ENCODE assay signal across 15 cellular contexts in the genomic region with DNA sequence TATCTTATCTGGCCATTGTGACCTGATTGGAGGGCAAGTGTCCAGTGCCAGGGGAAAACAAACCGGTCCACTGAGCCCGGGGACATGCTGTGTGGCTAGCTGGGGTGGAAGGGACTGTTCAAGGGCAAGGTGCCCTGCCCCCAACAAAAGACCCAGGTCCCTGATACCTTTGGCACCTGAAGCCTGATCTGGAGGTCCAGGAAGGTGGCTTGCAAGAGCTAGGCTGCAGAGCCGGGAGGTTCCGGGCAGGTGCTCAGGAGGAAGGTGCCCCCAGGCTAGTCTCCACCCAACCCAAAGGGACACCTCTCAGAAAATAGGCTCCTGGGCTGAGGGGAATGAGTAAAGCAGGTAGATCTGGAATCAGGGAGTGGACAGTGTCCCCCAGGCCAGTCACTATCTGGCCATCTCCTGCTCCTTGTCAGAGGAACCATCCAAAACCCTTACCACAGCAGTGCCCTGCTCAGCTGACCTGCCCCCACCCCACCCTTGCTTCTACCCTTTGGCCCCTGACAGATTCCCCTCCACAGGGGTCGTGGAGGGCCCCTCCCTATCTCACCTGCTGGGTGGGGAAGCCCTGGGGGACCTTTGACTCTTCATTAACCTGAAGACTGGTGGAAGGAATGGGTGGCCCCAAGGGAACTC. TPM values are rescaled to one million over a fixed set of nuclear protein-coding genes. Genes with fewer than 3 reads are reported as not detected.
DNase-seq lines count a peak whose midpoint lies in the region; ATAC-seq and TF ChIP-seq lines count a peak whose summit lies in the region.
"Had no signal": no experiment of that assay in that cellular context is flagged by ENCODE, and none has a peak within 500 bp of the region (broad histone marks: within the 10 kb centered on the region; RNA-seq: fewer than 3 reads in every experiment).

No MANE protein-coding gene starts in this region.

- H3K27me3 ChIP-seq in CD4-positive, CD25-positive, alpha-beta regulatory T cell (ENCODE audit: control insufficient read depth, insufficient read depth, low read length), result no peaks in the 10 kb centered on the region
- H3K27me3 ChIP-seq in ascending aorta (no peaks in the 10 kb centered on the region), thyroid gland (no peaks in the 10 kb centered on the region)
- no peaks in the 10 kb centered on the region for H3K27me3 ChIP-seq in naive thymus-derived CD4-positive, alpha-beta T cell (ENCODE audit: control insufficient read depth in 2 of 2, insufficient read depth in 2 of 2, low read length in 2 of 2)
- H3K27me3 ChIP-seq: left lung had no signal

- peaks cover 74% of the 10 kb centered on the region for H3K36me3 ChIP-seq in CD4-positive, CD25-positive, alpha-beta regulatory T cell (ENCODE audit: control insufficient read depth, insufficient read depth, low read length)
- H3K36me3 ChIP-seq in HEK293 (ENCODE audit: control insufficient read depth in 2 of 2, insufficient read depth in 1 of 2, low read length in 2 of 2) (peaks cover 3 to 73% of the 10 kb centered on the region in 2 experiments; a peak in 2 of 3 replicates), ascending aorta (peaks cover 28 to 34% of the 10 kb centered on the region in 2 donors), thyroid gland (peaks cover 19 to 22% of the 10 kb centered on the region in 2 donors)
- H3K36me3 ChIP-seq in naive thymus-derived CD4-positive, alpha-beta T cell (ENCODE audit: control insufficient read depth in 2 of 3, insufficient read depth in 3 of 3, low read length in 3 of 3), result peaks cover 12 to 87% (median 19%) of the 10 kb centered on the region in 3 experiments

- H3K9me3 ChIP-seq in CD4-positive, CD25-positive, alpha-beta regulatory T cell (ENCODE audit: control insufficient read depth in 2 of 2, low read length in 2 of 2), result no peaks in the 10 kb centered on the region
- H3K9me3 ChIP-seq in HEK293 (ENCODE audit: control insufficient read depth, insufficient read depth, low read depth, low read length) (no peaks in the 10 kb centered on the region), ascending aorta (no peaks in the 10 kb centered on the region), thyroid gland (no peaks in the 10 kb centered on the region)
- H3K9me3 ChIP-seq in naive thymus-derived CD4-positive, alpha-beta T cell (ENCODE audit: control insufficient read depth in 2 of 3, low read length in 3 of 3), result no peaks in the 10 kb centered on the region
- H3K9me3 ChIP-seq: left lung, psoas muscle had no signal

- H3K4me3 ChIP-seq in CD4-positive, CD25-positive, alpha-beta regulatory T cell (ENCODE audit: low read depth, low read length), result no peak overlapping the region
- H3K4me3 ChIP-seq in HEK293 (ENCODE audit: low read depth, low read length), result no peak overlapping the region
- H3K4me3 ChIP-seq in ascending aorta, result no peak overlapping the region
- no peak overlapping the region for H3K4me3 ChIP-seq in naive thymus-derived CD4-positive, alpha-beta T cell (ENCODE audit: low read length)
- H3K4me3 ChIP-seq in thyroid gland (replicated peaks in 1 of 3), result no peak overlapping the region
- H3K4me3 ChIP-seq: left lung, psoas muscle had no signal

- H3K9me3 Mint-ChIP-seq in CD4-positive, CD25-positive, alpha-beta regulatory T cell, result peaks cover 0 to 1% (median 0%) of the 10 kb centered on the region in 7 donors
- H3K9me3 Mint-ChIP-seq in naive thymus-derived CD4-positive, alpha-beta T cell, result no peaks in the 10 kb centered on the region

- no peak for ATAC-seq in CD4-positive, CD25-positive, alpha-beta regulatory T cell (ENCODE audit: low read depth in 2 of 2)
- no peak for ATAC-seq in naive thymus-derived CD4-positive, alpha-beta T cell

- POLR2A ChIA-PET in HEK293 (lab: Yijun Ruan, JAX), result interaction anchor here (0.6 to 2.0 kb wide), 5 partner anchors 9 to 103 kb away, joined by 3 to 7 read pairs (median 5); partner anchors contain the start of gene FDXR
- POLR2A ChIA-PET in naive thymus-derived CD4-positive, alpha-beta T cell (lab: Charles Lee), result interaction anchor here (0.6 to 16.9 kb wide), 5 partner anchors 10 to 201 kb away, joined by 3 to 372 read pairs (median 20); partner anchors contain the start of genes NHERF1 and RAB37

- H3K27ac Mint-ChIP-seq in CD4-positive, CD25-positive, alpha-beta regulatory T cell, result peak overlapping the region; percentile 32 to 89 (median 89)
- peak overlapping the region; percentile 42 to 92 (median 76) for H3K27ac Mint-ChIP-seq in naive thymus-derived CD4-positive, alpha-beta T cell

- peaks cover 8% of the 10 kb centered on the region for H3K4me1 ChIP-seq in CD4-positive, CD25-positive, alpha-beta regulatory T cell (ENCODE audit: control insufficient read depth, insufficient read depth, low read length, poor library complexity, severe bottlenecking)
- H3K4me1 ChIP-seq in HEK293 (ENCODE audit: control insufficient read depth, insufficient read depth, low read length) (no peaks in the 10 kb centered on the region), ascending aorta (peaks cover 6 to 23% of the 10 kb centered on the region in 2 donors), thyroid gland (peaks cover 15 to 17% of the 10 kb centered on the region in 2 donors)
- peaks cover 2 to 10% of the 10 kb centered on the region in 2 donors for H3K4me1 ChIP-seq in naive thymus-derived CD4-positive, alpha-beta T cell (ENCODE audit: control insufficient read depth in 2 of 2, insufficient read depth in 2 of 2, low read length in 2 of 2)

- DNase-seq in CD4-positive, CD25-positive, alpha-beta regulatory T cell, result no peak
- DNase-seq in ascending aorta (ENCODE audit: low spot score in 2 of 2) (no peak), thyroid gland (no peak), HuH-7.5 (ENCODE audit: low spot score) (no peak), H4 (ENCODE audit: low spot score) (no peak), SKM-1 treated with dmso at 0.1 percent for 144 hours (lab: John Stamatoyannopoulos, UW; ENCODE audit: unreplicated experiment) (no peak)
- no peak for DNase-seq in naive thymus-derived CD4-positive, alpha-beta T cell
- DNase-seq: GDM1, MV-4-11, NCI-H446 treated with DMSO at 0.1 percent for 48 hours had no signal

- TF ChIP-seq POLR2A in thyroid gland (IDR thresholded peaks at IDR 0.05), result no peak

- CTCF ChIA-PET in HEK293 (lab: Yijun Ruan, JAX), result interaction anchor here (0.5 to 7.9 kb wide), 9 partner anchors 21 to 125 kb away, joined by 3 to 84 read pairs (median 5); partner anchors contain the start of gene NHERF1
- CTCF ChIA-PET in naive thymus-derived CD4-positive, alpha-beta T cell (lab: Charles Lee), result interaction anchor here (0.7 to 11.7 kb wide), 11 partner anchors 10 to 113 kb away, joined by 3 to 165 read pairs (median 11); partner anchors contain the start of genes NHERF1 and RAB37

- intact Hi-C loops in ascending aorta (cut with DNase I), result loop anchor here (1.0 to 10.0 kb wide), 4 partner anchors 26 to 565 kb away; partner anchors contain the start of genes FDXR and RPL38
- intact Hi-C loops in naive thymus-derived CD4-positive, alpha-beta T cell (cut with micrococcal nuclease), result loop anchor here (1.0 kb wide), 3 partner anchors 22 to 113 kb away; partner anchors contain the start of gene NHERF1 (in 1 of the 2)
- intact Hi-C loops in thyroid gland (cut with DNase I), result no loop called here

- no peaks in the 10 kb centered on the region for H3K27me3 Mint-ChIP-seq in CD4-positive, CD25-positive, alpha-beta regulatory T cell
- no peaks in the 10 kb centered on the region for H3K27me3 Mint-ChIP-seq in naive thymus-derived CD4-positive, alpha-beta T cell

- H3K4me3 Mint-ChIP-seq in CD4-positive, CD25-positive, alpha-beta regulatory T cell, result peak overlapping the region in 2 of 4 donors; percentile 69 to 83
- H3K4me3 Mint-ChIP-seq in naive thymus-derived CD4-positive, alpha-beta T cell, result no peak overlapping the region

- no peak for TF ChIP-seq CTCF in HEK293 (tag by site-specific recombination; IDR thresholded peaks at IDR 0.05)
- TF ChIP-seq CTCF in ascending aorta (IDR thresholded peaks at IDR 0.05), result no peak
- TF ChIP-seq CTCF in thyroid gland (IDR thresholded peaks at IDR 0.05), result no peak

- H3K36me3 Mint-ChIP-seq in CD4-positive, CD25-positive, alpha-beta regulatory T cell, result peaks cover 31% of the 10 kb centered on the region
- H3K36me3 Mint-ChIP-seq in naive thymus-derived CD4-positive, alpha-beta T cell, result peaks cover 6 to 45% (median 17%) of the 10 kb centered on the region in 5 donors

- H3K27ac ChIP-seq in CD4-positive, CD25-positive, alpha-beta regulatory T cell (ENCODE audit: insufficient read depth, low read length, poor library complexity, severe bottlenecking), result peak overlapping the region; percentile 49
- H3K27ac ChIP-seq in HEK293 (ENCODE audit: extremely low read depth, low read depth, low read length) (no peak overlapping the region), ascending aorta (peak overlapping the region; percentile 79 to 81), thyroid gland (no peak overlapping the region)
- H3K27ac ChIP-seq in naive thymus-derived CD4-positive, alpha-beta T cell (ENCODE audit: low read depth, low read length), result peak overlapping the region; percentile 4
- H3K27ac ChIP-seq: psoas muscle had no signal

- peaks cover 0 to 45% (median 19%) of the 10 kb centered on the region in 4 donors for H3K4me1 Mint-ChIP-seq in CD4-positive, CD25-positive, alpha-beta regulatory T cell
- peaks cover 7 to 42% (median 32%) of the 10 kb centered on the region in 7 donors for H3K4me1 Mint-ChIP-seq in naive thymus-derived CD4-positive, alpha-beta T cell

- WGBS in thyroid gland, 2 donors, result 44 to 60% methylated on average over 1 to 5 of the region's 5 CpGs

RNA-seq across cellular contexts. Expression of gene NAT9, which starts 6.2 kb away (rescaled TPM):
- 35.4 TPM for total RNA-seq in CD4-positive, CD25-positive, alpha-beta regulatory T cell
- 10 to 100 TPM; 16.2 to 22.0 (median 17.7) TPM for polyA plus RNA-seq in CD4-positive, CD25-positive, alpha-beta regulatory T cell
- 13.3 TPM for total RNA-seq in ascending aorta
- total RNA-seq in naive thymus-derived CD4-positive, alpha-beta T cell, result 10 to 100 TPM; 41.4 to 78.8 (median 56.9) TPM
- polyA plus RNA-seq in naive thymus-derived CD4-positive, alpha-beta T cell, result 10 to 100 TPM; 16.8 to 37.9 TPM
- 10 to 100 TPM; 33.1 to 46.5 (median 41.4) TPM for total RNA-seq in thyroid gland
- 25.3 and 35.8 TPM in 2 replicates for total RNA-seq in H4 (2014; rRNA removed; shearing (Covaris generic))

RNA-seq across cellular contexts. Expression of gene NHERF1, which starts 21.5 kb away (rescaled TPM):
- total RNA-seq in CD4-positive, CD25-positive, alpha-beta regulatory T cell, result 177 TPM
- polyA plus RNA-seq in CD4-positive, CD25-positive, alpha-beta regulatory T cell, result 100 to 1,000 TPM; 373 to 453 (median 405) TPM
- 81.8 TPM for total RNA-seq in ascending aorta
- 100 to 1,000 TPM in 4 of 5 experiments, 10 to 100 TPM in 1; 93.1 to 279 (median 156) TPM for total RNA-seq in naive thymus-derived CD4-positive, alpha-beta T cell
- polyA plus RNA-seq in naive thymus-derived CD4-positive, alpha-beta T cell, result 100 to 1,000 TPM; 273 to 393 TPM
- 10 to 100 TPM; 21.9 to 63.4 (median 43.8) TPM for total RNA-seq in thyroid gland
- 28.2 and 34.0 TPM in 2 replicates for total RNA-seq in H4 (2014; rRNA removed; shearing (Covaris generic))

RNA-seq across cellular contexts. Expression of gene RAB37, which starts 32.9 kb away (rescaled TPM):
- 85.5 TPM for total RNA-seq in CD4-positive, CD25-positive, alpha-beta regulatory T cell
- 100 to 1,000 TPM in 2 of 4 donors, 10 to 100 TPM in 2; 75.6 to 159 (median 104) TPM for polyA plus RNA-seq in CD4-positive, CD25-positive, alpha-beta regulatory T cell
- total RNA-seq in ascending aorta, result 0.32 TPM
- total RNA-seq in naive thymus-derived CD4-positive, alpha-beta T cell, result 10 to 100 TPM; 23.6 to 58.5 (median 34.4) TPM
- polyA plus RNA-seq in naive thymus-derived CD4-positive, alpha-beta T cell, result 10 to 100 TPM; 30.4 to 30.7 TPM
- total RNA-seq in thyroid gland, result 1 to 10 TPM in 1 of 4 donors, under 1 TPM in 3; 0.33 to 1.8 (median 0.39) TPM
- not detected in 2 replicates for total RNA-seq in H4 (2014; rRNA removed; shearing (Covaris generic))

RNA-seq across cellular contexts. Expression of gene CD300LF, which starts 57.3 kb away (rescaled TPM):
- total RNA-seq in CD4-positive, CD25-positive, alpha-beta regulatory T cell, result 0.52 TPM
- polyA plus RNA-seq in CD4-positive, CD25-positive, alpha-beta regulatory T cell, result under 1 TPM in 2 of 4 donors, not detected in 2; 0.19 to 0.21 TPM
- not detected for total RNA-seq in ascending aorta
- total RNA-seq in naive thymus-derived CD4-positive, alpha-beta T cell, result 10 to 100 TPM in 1 of 5 experiments, 1 to 10 TPM in 1, under 1 TPM in 2, not detected in 1; 0.46 to 41.0 (median 2.7) TPM
- polyA plus RNA-seq in naive thymus-derived CD4-positive, alpha-beta T cell, result not detected
- total RNA-seq in thyroid gland, result not detected
- total RNA-seq in H4 (2014; rRNA removed; shearing (Covaris generic)), result not detected in 2 replicates
- total RNA-seq: dermis microvascular lymphatic vessel endothelial cell had no signal
- polyA plus RNA-seq: BJ had no signal

Comparison
In these comparisons a context has a peak if more than half of its experiments do, and no peak if none do; other contexts are left out.
1. H3K27ac ChIP-seq: peak in CD4-positive, CD25-positive, alpha-beta regulatory T cell (single experiment), ascending aorta (2 of 2) and naive thymus-derived CD4-positive, alpha-beta T cell (single experiment); none in HEK293 (single experiment) and thyroid gland (0 of 3).
2. RNA of gene RAB37, which starts 32.9 kb away (total RNA-seq): 85.5 TPM in CD4-positive, CD25-positive, alpha-beta regulatory T cell (single experiment) and 23.6 to 58.5 TPM in naive thymus-derived CD4-positive, alpha-beta T cell; 0.33 to 1.8 TPM in thyroid gland, 0.32 TPM in ascending aorta (single experiment) and not detected in H4; every median in the first group is over 4 times any median in the second.